ENCODE assay signal across 10 cellular contexts in the genomic region with DNA sequence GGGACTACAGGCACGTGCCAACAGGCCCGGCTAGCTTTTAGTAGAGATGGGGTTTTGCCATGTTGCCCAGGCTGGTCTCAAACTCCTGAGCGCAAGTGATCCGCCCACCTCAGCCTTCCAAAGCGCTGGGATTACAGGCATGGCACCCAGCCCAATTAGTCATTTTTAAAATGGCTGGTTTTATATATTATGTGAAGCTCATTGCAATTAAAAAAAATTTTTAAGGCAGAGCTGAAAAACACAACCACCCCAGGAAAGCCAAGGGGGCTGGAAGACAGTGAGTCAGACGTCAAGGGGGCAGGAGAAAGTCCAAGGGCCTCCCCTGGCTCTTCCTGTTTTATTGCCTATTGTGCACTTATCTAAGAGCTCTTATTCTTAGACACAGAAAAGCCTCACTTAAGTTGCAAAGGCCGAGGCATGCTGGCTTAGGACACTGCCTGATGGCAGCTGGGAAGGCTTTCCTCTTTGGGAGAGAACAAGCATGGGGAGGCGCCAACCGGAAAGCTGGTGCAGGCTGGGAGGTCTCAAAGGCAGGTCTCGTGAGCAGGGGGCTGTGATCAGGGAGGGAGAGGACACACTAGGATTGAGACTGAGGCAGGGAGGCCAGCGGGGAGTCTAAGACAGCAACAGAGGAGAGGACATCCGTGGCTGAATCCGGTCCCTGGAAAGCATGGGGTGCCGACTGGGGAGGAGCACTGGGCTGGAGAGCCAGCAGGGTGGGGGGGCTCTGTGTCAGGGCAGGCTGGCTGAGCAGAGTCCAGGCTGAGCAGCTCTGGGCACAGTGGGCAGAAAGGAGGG. TPM values are rescaled to one million over a fixed set of nuclear protein-coding genes. Genes with fewer than 3 reads are reported as not detected.
DNase-seq lines count a peak whose midpoint lies in the region; ATAC-seq and TF ChIP-seq lines count a peak whose summit lies in the region.
"Had no signal": no experiment of that assay in that cellular context is flagged by ENCODE, and none has a peak within 500 bp of the region (broad histone marks: within the 10 kb centered on the region; RNA-seq: fewer than 3 reads in every experiment).

No MANE protein-coding gene starts in this region.

- no peaks in the 10 kb centered on the region for H3K79me2 ChIP-seq in neural progenitor cell (ENCODE audit: low read depth)

- CTCF ChIA-PET in Caco-2 (lab: Charles Lee), result interaction anchor here (0.9 to 1.5 kb wide), 3 partner anchors 10 to 50 kb away, joined by 3 to 12 read pairs (median 6); a partner anchor contains a TSS

- no peaks in the 10 kb centered on the region for H3K27me3 Mint-ChIP-seq in Caco-2 (ENCODE audit: insufficient read depth, unreplicated experiment)
- H3K27me3 Mint-ChIP-seq in endothelial cell (ENCODE audit: unreplicated experiment), result peaks cover 10% of the 10 kb centered on the region
- H3K27me3 Mint-ChIP-seq in neural progenitor cell (ENCODE audit: insufficient read depth, low read depth), result peaks cover 2% of the 10 kb centered on the region

- no peaks in the 10 kb centered on the region for H3K9me3 ChIP-seq in Caco-2
- H3K9me3 ChIP-seq in neural progenitor cell (ENCODE audit: low read depth), result no peaks in the 10 kb centered on the region
- H3K9me3 ChIP-seq in WERI-Rb-1 (ENCODE audit: severe bottlenecking), result no peaks in the 10 kb centered on the region
- H3K9me3 ChIP-seq: ovary had no signal

- no peaks in the 10 kb centered on the region for H3F3A ChIP-seq in neural progenitor cell (ENCODE audit: low read depth)

- no peaks in the 10 kb centered on the region for H3K36me3 ChIP-seq in Caco-2 (ENCODE audit: control insufficient read depth, insufficient read depth, low read length)
- H3K36me3 ChIP-seq in neural progenitor cell, result no peaks in the 10 kb centered on the region
- H3K36me3 ChIP-seq in WERI-Rb-1, result no peaks in the 10 kb centered on the region
- H3K36me3 ChIP-seq: ovary had no signal

- no peak overlapping the region for H3K9ac ChIP-seq in neural progenitor cell

- ATAC-seq in GM19452 (IDR thresholded peaks at IDR 0.05; ENCODE audit: unreplicated experiment) (no peak), HG03039 (IDR thresholded peaks at IDR 0.05; ENCODE audit: unreplicated experiment) (no peak)

- TF ChIP-seq CTCF in Caco-2 (IDR thresholded peaks at IDR 0.05; ENCODE audit: insufficient read depth in 1 of 2, low read depth in 1 of 2, low read length in 1 of 2, severe bottlenecking in 1 of 2, unreplicated experiment in 1 of 2) (no peak), endothelial cell (IDR thresholded peaks at IDR 0.05; ENCODE audit: unreplicated experiment) (no peak), neural progenitor cell (IDR thresholded peaks at IDR 0.05) (no peak), WERI-Rb-1 (IDR thresholded peaks at IDR 0.05; ENCODE audit: low read depth, low read length) (no peak)

- POLR2A ChIA-PET in Caco-2 (lab: Charles Lee), result interaction anchor here (0.6 to 0.7 kb wide), 2 partner anchors 120 to 936 kb away, joined by 4 to 8 read pairs; no protein-coding TSS in a partner anchor

- H3K27ac Mint-ChIP-seq in Caco-2 (ENCODE audit: unreplicated experiment) (peak overlapping the region; percentile 81), endothelial cell (ENCODE audit: unreplicated experiment) (no peak overlapping the region), neural progenitor cell (peak overlapping the region; percentile 70)

- intact Hi-C loops in Caco-2 (cut with micrococcal nuclease; ENCODE audit: unreplicated experiment), result no loop called here

- H3K4me1 Mint-ChIP-seq in Caco-2 (ENCODE audit: low read depth, unreplicated experiment), result peaks cover 11% of the 10 kb centered on the region
- H3K4me1 Mint-ChIP-seq in endothelial cell (ENCODE audit: unreplicated experiment), result peaks cover 11% of the 10 kb centered on the region
- peaks cover 17% of the 10 kb centered on the region for H3K4me1 Mint-ChIP-seq in neural progenitor cell

- H3K27me3 ChIP-seq in Caco-2 (replicated peaks; ENCODE audit: control insufficient read depth, insufficient read depth, low read length) (no peaks in the 10 kb centered on the region), neural progenitor cell (no peaks in the 10 kb centered on the region), WERI-Rb-1 (ENCODE audit: insufficient read depth, low read depth, severe bottlenecking) (no peaks in the 10 kb centered on the region)
- H3K27me3 ChIP-seq: ovary had no signal

- H3K4me3 Mint-ChIP-seq in Caco-2 (ENCODE audit: unreplicated experiment) (no peak overlapping the region), endothelial cell (ENCODE audit: unreplicated experiment) (peak overlapping the region; percentile 18), neural progenitor cell (no peak overlapping the region)

- H4K20me1 ChIP-seq in neural progenitor cell (ENCODE audit: low read depth), result no peaks in the 10 kb centered on the region

- H3K36me3 Mint-ChIP-seq in Caco-2 (ENCODE audit: insufficient read depth, unreplicated experiment) (no peaks in the 10 kb centered on the region), endothelial cell (ENCODE audit: low read depth, unreplicated experiment) (no peaks in the 10 kb centered on the region), neural progenitor cell (no peaks in the 10 kb centered on the region)

- H3K4me3 ChIP-seq in Caco-2 (ENCODE audit: low read depth, low read length) (no peak overlapping the region), neural progenitor cell (no peak overlapping the region), WERI-Rb-1 (ENCODE audit: low read depth, low read length) (no peak overlapping the region)
- H3K4me3 ChIP-seq: ovary had no signal

- BruUV-seq in Caco-2 (replicated peaks; lab: Mats Ljungman, UMichigan), result no TSS peak

- DNase-seq in Caco-2 (peak in 1 of 2 experiments; percentile 55), NOMO-1 (lab: John Stamatoyannopoulos, UW; ENCODE audit: unreplicated experiment in 2 of 2) (peak; percentile 42 to 58), endothelial cell (ENCODE audit: low spot score) (no peak), neural progenitor cell (ENCODE audit: low spot score) (peak; percentile 48), WERI-Rb-1 (no peak), NCI-H1930 (lab: John Stamatoyannopoulos, UW) (no peak)
- DNase-seq: NCI-H2029 treated with DMSO at 0.1 percent for 48 hours had no signal

- no peak overlapping the region for H3K4me2 ChIP-seq in neural progenitor cell

- H3K4me1 ChIP-seq in Caco-2 (peaks cover 19% of the 10 kb centered on the region), neural progenitor cell (peaks cover 7% of the 10 kb centered on the region)

- peak overlapping the region; percentile 71 for H2AFZ ChIP-seq in neural progenitor cell (replicated peaks)

- no peaks in the 10 kb centered on the region for H3K9me3 Mint-ChIP-seq in Caco-2 (ENCODE audit: unreplicated experiment)
- H3K9me3 Mint-ChIP-seq in endothelial cell (ENCODE audit: unreplicated experiment), result no peaks in the 10 kb centered on the region
- H3K9me3 Mint-ChIP-seq in neural progenitor cell, result no peaks in the 10 kb centered on the region

- H3K27ac ChIP-seq in neural progenitor cell, result no peak overlapping the region
- H3K27ac ChIP-seq in WERI-Rb-1, result no peak overlapping the region

RNA-seq across cellular contexts. Expression of a gene that starts 11.1 kb away (rescaled TPM):
- total RNA-seq in Caco-2 (2022), result not detected in 2 replicates
- not detected for total RNA-seq in endothelial cell (ENCODE audit: unreplicated experiment)
- total RNA-seq in neural progenitor cell (ENCODE audit: low replicate concordance), result not detected in 2 replicates

RNA-seq across cellular contexts. Expression of a gene that starts 11.6 kb away (rescaled TPM):
- 6.3 and 7.4 TPM in 2 replicates for total RNA-seq in Caco-2 (2022)
- total RNA-seq in endothelial cell (ENCODE audit: unreplicated experiment), result 17.2 TPM
- total RNA-seq in neural progenitor cell (ENCODE audit: low replicate concordance), result 6.2 and 23.1 TPM in 2 replicates

RNA-seq across cellular contexts. Expression of a gene that starts 31.2 kb away (rescaled TPM):
- total RNA-seq in Caco-2 (2022) (8.0 and 9.7 TPM in 2 replicates), endothelial cell (ENCODE audit: unreplicated experiment) (0.23 TPM), neural progenitor cell (ENCODE audit: low replicate concordance) (0.21 and 0.50 TPM in 2 replicates)

RNA-seq across cellular contexts. Expression of a gene that starts 49.0 kb away (rescaled TPM):
- total RNA-seq in Caco-2 (2022) (11.1 and 12.2 TPM in 2 replicates), endothelial cell (ENCODE audit: unreplicated experiment) (7.9 TPM), neural progenitor cell (ENCODE audit: low replicate concordance) (6.2 and 10.2 TPM in 2 replicates)

Comparison
In these comparisons a context has a peak if more than half of its experiments do, and no peak if none do; other contexts are left out.
1. DNase-seq: peak in NOMO-1 (2 of 2) and neural progenitor cell (single experiment); none in endothelial cell (single experiment), WERI-Rb-1 (single experiment) and NCI-H1930 (0 of 2).